In the genomic region with DNA sequence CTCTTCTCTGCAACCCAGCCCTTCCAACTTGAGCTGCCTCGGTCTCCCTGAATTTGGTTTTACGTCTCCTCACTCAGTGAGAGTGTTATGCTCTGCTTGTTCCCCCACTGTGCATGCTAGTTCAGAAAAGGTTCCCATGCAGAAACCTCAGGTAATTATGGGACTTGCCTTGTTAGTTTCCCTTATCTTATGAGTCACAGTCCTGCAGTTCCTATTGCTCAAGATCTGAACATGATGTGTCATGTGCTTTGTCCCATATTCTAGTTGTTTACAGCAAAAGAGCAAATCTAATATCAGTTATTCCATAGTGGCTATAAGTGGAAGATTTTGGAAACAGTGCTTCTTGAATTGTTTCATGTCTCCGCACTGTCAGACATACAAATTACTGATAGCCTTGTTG, we compare ENCODE assay signal across 8 cellular contexts.
DNase-seq lines count a peak whose midpoint lies in the region; ATAC-seq, FAIRE-seq and TF ChIP-seq lines count a peak whose summit lies in the region.

No MANE protein-coding gene starts in this region.

- FAIRE-seq in GM12878 (lab: Jason Lieb, UNC), result peak; percentile 92

- TF ChIP-seq EP300 in GM12878 (IDR thresholded peaks at IDR 0.05; ENCODE audit: borderline replicate concordance in 1 of 2, control insufficient read depth in 1 of 2, low read depth in 2 of 2, low read length in 2 of 2), result peak; percentile 71 to 75

- H3K36me3 ChIP-seq in GM12878 (ENCODE audit: control insufficient read depth in 2 of 2, insufficient read depth in 2 of 2, low read length in 1 of 2), result no peaks in the 10 kb centered on the region
- H3K36me3 ChIP-seq in GM23338 (ENCODE audit: insufficient read depth), result no peaks in the 10 kb centered on the region

- H3K27ac ChIP-seq in GM12878 (ENCODE audit: control insufficient read depth, insufficient read depth) (peak overlapping the region; percentile 59), GM23338 (ENCODE audit: low read depth) (no peak overlapping the region)

- H3K27me3 ChIP-seq in GM12878 (replicated peaks in 1 of 2; ENCODE audit: control insufficient read depth in 2 of 2, insufficient read depth in 2 of 2, low read length in 1 of 2), result no peaks in the 10 kb centered on the region
- no peaks in the 10 kb centered on the region for H3K27me3 ChIP-seq in GM23338 (ENCODE audit: insufficient read depth)

- SMC1A ChIA-PET in GM12878 (lab: Charles Lee; ENCODE audit: uncharacterized antibody, unreplicated experiment), result interaction anchor here (0.7 to 2.2 kb wide), 17 partner anchors 9 to 171 kb away, joined by 3 to 21 read pairs (median 5); partner anchors contain the start of gene DUSP10

- no peak overlapping the region for H3K4me3 ChIP-seq in GM12878
- H3K4me3 ChIP-seq in GM23338, result no peak overlapping the region

- no peaks in the 10 kb centered on the region for H3K9me2 ChIP-seq in GM23338 (ENCODE audit: insufficient read depth)

- no TSS peak for BruUV-seq in GM12878 (replicated peaks; lab: Mats Ljungman, UMichigan)

- H4K20me1 ChIP-seq in GM12878 (ENCODE audit: control insufficient read depth, insufficient read depth) (no peaks in the 10 kb centered on the region), GM23338 (replicated peaks; ENCODE audit: insufficient read depth) (no peaks in the 10 kb centered on the region)

- no peak overlapping the region for H3K27ac Mint-ChIP-seq in GM23338

- H3K9ac ChIP-seq in GM12878 (ENCODE audit: control insufficient read depth, insufficient read depth, low read length), result no peak overlapping the region

- peak; percentile 53 for ATAC-seq in GM19397 (IDR thresholded peaks at IDR 0.05; ENCODE audit: unreplicated experiment)
- peak; percentile 86 for ATAC-seq in HG03280 (IDR thresholded peaks at IDR 0.05; ENCODE audit: unreplicated experiment)
- ATAC-seq in GM12878, result peak; percentile 98
- no peak for ATAC-seq in GM23338
- no peak for ATAC-seq in left ventricle myocardium superior

- CTCF ChIA-PET in GM12878 (lab: Yijun Ruan, JAX), result interaction anchor here (0.8 to 1.5 kb wide), 3 partner anchors 20 to 42 kb away, joined by 3 to 11 read pairs (median 3); no protein-coding TSS in a partner anchor

- no peaks in the 10 kb centered on the region; the same call in 1 of the 3 replicates for H3K9me3 ChIP-seq in GM12878 (replicated peaks; ENCODE audit: control insufficient read depth, insufficient read depth, low read length)

- TF ChIP-seq CTCF in GM12878 (IDR thresholded peaks at IDR 0.05 in 2 of 3, conservative IDR thresholded peaks at IDR 0.05 in 1 of 3; ENCODE audit: control insufficient read depth in 2 of 3, extremely low read depth in 1 of 3, insufficient read depth in 1 of 3, low read depth in 3 of 3, low read length in 3 of 3) (no peak), GM23338 (conservative IDR thresholded peaks at IDR 0.05; ENCODE audit: low read depth in 2 of 2) (no peak)

- peaks cover 19% of the 10 kb centered on the region; the same call in 2 of the 3 replicates for H3K4me1 Mint-ChIP-seq in GM23338

- H3K9me3 Mint-ChIP-seq in GM23338, result no peaks in the 10 kb centered on the region

- DNase-seq in ACHN (peak; percentile 8), GM12878 (ENCODE audit: low read depth, low spot score) (peak; percentile 72), GM23338 (ENCODE audit: low spot score) (no peak), NCI-H187 (lab: John Stamatoyannopoulos, UW) (no peak), left ventricle myocardium superior (no peak)
- DNase-seq in activated CD8-positive, alpha-beta memory T cell treated with anti-CD3 and anti-CD28 coated beads, Interleukin-2, amount 50 U/mL, for 4 hours, result no peak

- RAD21 ChIA-PET in GM12878 (lab: Charles Lee; ENCODE audit: unreplicated experiment), result interaction anchor here (0.9 to 2.1 kb wide), 7 partner anchors 20 to 110 kb away, joined by 3 to 8 read pairs (median 5); partner anchors contain the start of gene DUSP10

- H3K36me3 Mint-ChIP-seq in GM23338 (ENCODE audit: low read depth), result no peaks in the 10 kb centered on the region

- H3K4me2 ChIP-seq in GM12878 (ENCODE audit: control insufficient read depth, insufficient read depth), result peak overlapping the region; percentile 60
- no peak overlapping the region for H3K4me2 ChIP-seq in GM23338

- intact Hi-C loops in GM12878 (cut with micrococcal nuclease; ENCODE audit: unreplicated experiment) (no loop called here), left ventricle myocardium superior (cut with micrococcal nuclease) (no loop called here)

- POLR2A ChIA-PET in GM12878 (lab: Charles Lee), result interaction anchor here (0.6 to 1.3 kb wide), 2 partner anchors 23 to 227 kb away, joined by 4 to 5 read pairs; no protein-coding TSS in a partner anchor

- H3F3A ChIP-seq in GM23338 (replicated peaks; ENCODE audit: low read depth), result no peaks in the 10 kb centered on the region

- in situ Hi-C loops in ACHN (cut with HindIII; ENCODE audit: low pct_ligation_motif_present, low pct_unique_long_range_greater_than_20kb, low sequenced_read_pairs) (no loop called here), GM12878 (cut with MboI) (no loop called here)

- H3K79me2 ChIP-seq in GM12878 (ENCODE audit: control insufficient read depth, insufficient read depth, low read length) (no peaks in the 10 kb centered on the region), GM23338 (replicated peaks; ENCODE audit: insufficient read depth) (no peaks in the 10 kb centered on the region)

- no peaks in the 10 kb centered on the region for H3K27me3 Mint-ChIP-seq in GM23338 (ENCODE audit: insufficient read depth, low read depth, poor library complexity)

- no peak overlapping the region for H3K4me3 Mint-ChIP-seq in GM23338

- WGBS in GM12878 (ENCODE audit: insufficient coverage, insufficient replicate concordance, low lambda C conversion rate, missing lambda C conversion rate), result 47% methylated on average over 3 of the region's 3 CpGs

- TF ChIP-seq RAD21 in GM12878 (IDR thresholded peaks at IDR 0.05; ENCODE audit: insufficient read depth, low read depth, low read length), result 0 out of 2 replicates have a peak, but pooled peaks have one; percentile 19

- H3K4me1 ChIP-seq in GM12878 (ENCODE audit: control insufficient read depth, insufficient read depth, low read length) (peaks cover 4% of the 10 kb centered on the region; the same call in 1 of the 2 replicates), GM23338 (ENCODE audit: insufficient read depth) (peaks cover 13% of the 10 kb centered on the region)

- TF ChIP-seq POLR2A in GM12878 (IDR thresholded peaks at IDR 0.05; ENCODE audit: low read depth, low read length), result no peak

- H2AFZ ChIP-seq in GM12878 (ENCODE audit: control insufficient read depth, low read depth, low read length) (peak overlapping the region; percentile 41), GM23338 (no peak overlapping the region)

TF ChIP-seq in GM12878, 131 proteins besides CTCF, POLR2A, EP300 and RAD21 (continues in another document):
- peak; percentile 93 for TF ChIP-seq MTA2 (IDR thresholded peaks at IDR 0.05; ENCODE audit: low read depth)
- TF ChIP-seq CREB1 (IDR thresholded peaks at IDR 0.05; ENCODE audit: low read depth), result no peak
- peak; percentile 51; the same call in 1 of the 2 replicates for TF ChIP-seq NR2F1 (conservative IDR thresholded peaks at IDR 0.05)
- TF ChIP-seq ZNF217 (IDR thresholded peaks at IDR 0.05), result peak; percentile 77
- TF ChIP-seq CBFB (IDR thresholded peaks at IDR 0.05; ENCODE audit: low read depth), result no peak
- TF ChIP-seq NFYA (IDR thresholded peaks at IDR 0.05; ENCODE audit: borderline replicate concordance, low read depth, low read length), result no peak
- TF ChIP-seq YY1 (IDR thresholded peaks at IDR 0.05; ENCODE audit: low read depth, low read length), result no peak
- no peak for TF ChIP-seq SIN3A (IDR thresholded peaks at IDR 0.05; ENCODE audit: low read depth, low read length)
- no peak for TF ChIP-seq HDGF (IDR thresholded peaks at IDR 0.05)
- peak; percentile 76 for TF ChIP-seq NFIC (IDR thresholded peaks at IDR 0.05; ENCODE audit: low read depth, low read length)
- TF ChIP-seq ZNF274 (IDR thresholded peaks at IDR 0.05; ENCODE audit: insufficient read depth, insufficient read length), result no peak

TF ChIP-seq in GM23338, 12 proteins besides CTCF, POLR2A, EP300 and RAD21 (continues in another document):
- TF ChIP-seq EZH2 (IDR thresholded peaks at IDR 0.05; ENCODE audit: low read depth, unreplicated experiment), result no peak

Comparison
In these comparisons a context has a peak if more than half of its experiments do, and no peak if none do; other contexts are left out.
1. DNase-seq: peak in ACHN (single experiment) and GM12878 (single experiment); none in GM23338 (single experiment), NCI-H187 (0 of 2), left ventricle myocardium superior (single experiment) and activated CD8-positive, alpha-beta memory T cell treated with anti-CD3 and anti-CD28 coated beads, Interleukin-2, amount 50 U/mL, for 4 hours (single experiment).
2. ATAC-seq: peak in GM19397 (single experiment), HG03280 (single experiment) and GM12878 (single experiment); none in GM23338 (single experiment) and left ventricle myocardium superior (single experiment).